Comparison of ENCODE assay signal across 10 cellular contexts in genomic region chr5:137833463-137833862, GRCh38. TPM values are rescaled to one million over a fixed set of nuclear protein-coding genes. Genes with fewer than 3 reads are reported as not detected.
DNase-seq lines count a peak whose midpoint lies in the region; ATAC-seq, FAIRE-seq and TF ChIP-seq lines count a peak whose summit lies in the region.
"Had no signal": no experiment of that assay in that cellular context is flagged by ENCODE, and none has a peak within 500 bp of the region (broad histone marks: within the 10 kb centered on the region; RNA-seq: fewer than 3 reads in every experiment).

No MANE protein-coding gene starts in this region.

- H3K9me3 Mint-ChIP-seq in Caco-2 (ENCODE audit: unreplicated experiment) = no peaks in the 10 kb centered on the region

- H3K27ac Mint-ChIP-seq in Caco-2 (ENCODE audit: unreplicated experiment) = peak overlapping the region; percentile 42

- H3K4me3 Mint-ChIP-seq in Caco-2 (ENCODE audit: unreplicated experiment) = no peak overlapping the region

- peak; percentile 20 for FAIRE-seq in HTR-8/SVneo (lab: Jason Lieb, UNC)

- H3K36me3 ChIP-seq in Caco-2 (ENCODE audit: control insufficient read depth, insufficient read depth, low read length) = no peaks in the 10 kb centered on the region
- no peaks in the 10 kb centered on the region for H3K36me3 ChIP-seq in left lung
- H3K36me3 ChIP-seq: vagina had no signal

- no peaks in the 10 kb centered on the region for H3K9me3 ChIP-seq in Caco-2
- H3K9me3 ChIP-seq in left lung = no peaks in the 10 kb centered on the region
- H3K9me3 ChIP-seq: vagina had no signal

- DNase-seq in Caco-2 (peak; percentile 78 to 88), HTR-8/SVneo (ENCODE audit: insufficient read length, low spot score) (peak; percentile 68), astrocyte of the hippocampus (ENCODE audit: low read depth, low spot score) (peak; percentile 88), left lung (no peak), GM13977 (ENCODE audit: low spot score) (no peak), NCI-H2227 (lab: John Stamatoyannopoulos, UW; ENCODE audit: unreplicated experiment) (no peak), SKM-1 (lab: John Stamatoyannopoulos, UW; ENCODE audit: unreplicated experiment) (no peak)
- DNase-seq: activated CD4-positive, alpha-beta T cell treated with anti-CD3 and anti-CD28 coated beads, Interleukin-2, amount 50 U/mL, for 48 hours had no signal

- no TSS peak for BruUV-seq in Caco-2 (replicated peaks; lab: Mats Ljungman, UMichigan)

- no peak overlapping the region for H3K27ac ChIP-seq in left lung

- no peak for TF ChIP-seq CTCF in Caco-2 (IDR thresholded peaks at IDR 0.05; ENCODE audit: insufficient read depth in 1 of 2, low read depth in 1 of 2, low read length in 1 of 2, severe bottlenecking in 1 of 2, unreplicated experiment in 1 of 2)
- TF ChIP-seq CTCF in left lung (IDR thresholded peaks at IDR 0.05) = no peak
- no peak for TF ChIP-seq CTCF in GM13977 (IDR thresholded peaks at IDR 0.05; ENCODE audit: extremely low read depth, insufficient read depth, missing control alignments)

- H3K27me3 Mint-ChIP-seq in Caco-2 (ENCODE audit: insufficient read depth, unreplicated experiment) = no peaks in the 10 kb centered on the region

- POLR2A ChIA-PET in Caco-2 (lab: Charles Lee) = interaction anchor here (0.6 to 1.0 kb wide), 2 partner anchors 9 to 1196 kb away, joined by 4 to 7 read pairs; no protein-coding TSS in a partner anchor

- peaks cover 30% of the 10 kb centered on the region for H3K4me1 ChIP-seq in Caco-2
- no peaks in the 10 kb centered on the region for H3K4me1 ChIP-seq in left lung

- CTCF ChIA-PET in Caco-2 (lab: Charles Lee) = interaction anchor here (0.7 kb wide), 2 partner anchors 55 to 204 kb away, joined by 3 to 4 read pairs; no protein-coding TSS in a partner anchor

- H3K4me1 Mint-ChIP-seq in Caco-2 (ENCODE audit: low read depth, unreplicated experiment) = peaks cover 18% of the 10 kb centered on the region

- H3K4me3 ChIP-seq in Caco-2 (ENCODE audit: low read depth, low read length) (no peak overlapping the region), left lung (no peak overlapping the region)
- H3K4me3 ChIP-seq: vagina had no signal

- peak; percentile 73 for ATAC-seq in left lung
- no peak for ATAC-seq in HG02970 (IDR thresholded peaks at IDR 0.05; ENCODE audit: low FRiP score, unreplicated experiment)

- intact Hi-C loops in Caco-2 (cut with micrococcal nuclease; ENCODE audit: unreplicated experiment) = loop anchor here (5.0 kb wide), 1 partner anchor 59 kb away; no protein-coding TSS in a partner anchor
- intact Hi-C loops in left lung (cut with DNase I) = no loop called here

- H3K27me3 ChIP-seq in Caco-2 (replicated peaks; ENCODE audit: control insufficient read depth, insufficient read depth, low read length) = no peaks in the 10 kb centered on the region
- no peaks in the 10 kb centered on the region for H3K27me3 ChIP-seq in left lung
- H3K27me3 ChIP-seq: vagina had no signal

- in situ Hi-C loops in GM13977 (cut with MboI; ENCODE audit: low pct_unique_long_range_greater_than_20kb, low sequenced_read_pairs, unreplicated experiment) = no loop called here

- H3K36me3 Mint-ChIP-seq in Caco-2 (ENCODE audit: insufficient read depth, unreplicated experiment) = no peaks in the 10 kb centered on the region

RNA-seq across cellular contexts. Expression of gene MYOT, which starts 34.2 kb away (rescaled TPM):
- total RNA-seq in Caco-2 (2022) = not detected in 2 replicates
- under 1 TPM in 1 of 2 donors, not detected in 1; 0.52 TPM for total RNA-seq in left lung

RNA-seq across cellular contexts. Expression of gene PKD2L2, which starts 55.8 kb away (rescaled TPM):
- not detected in 2 replicates for total RNA-seq in Caco-2 (2022)
- total RNA-seq in left lung = not detected
- total RNA-seq: vagina had no signal

Comparison
In these comparisons a context has a peak if more than half of its experiments do, and no peak if none do; other contexts are left out.
1. DNase-seq: peak in Caco-2 (2 of 2), HTR-8/SVneo (single experiment) and astrocyte of the hippocampus (single experiment); none in left lung (0 of 2), GM13977 (single experiment), NCI-H2227 (single experiment) and SKM-1 (single experiment).